In the genomic region with DNA sequence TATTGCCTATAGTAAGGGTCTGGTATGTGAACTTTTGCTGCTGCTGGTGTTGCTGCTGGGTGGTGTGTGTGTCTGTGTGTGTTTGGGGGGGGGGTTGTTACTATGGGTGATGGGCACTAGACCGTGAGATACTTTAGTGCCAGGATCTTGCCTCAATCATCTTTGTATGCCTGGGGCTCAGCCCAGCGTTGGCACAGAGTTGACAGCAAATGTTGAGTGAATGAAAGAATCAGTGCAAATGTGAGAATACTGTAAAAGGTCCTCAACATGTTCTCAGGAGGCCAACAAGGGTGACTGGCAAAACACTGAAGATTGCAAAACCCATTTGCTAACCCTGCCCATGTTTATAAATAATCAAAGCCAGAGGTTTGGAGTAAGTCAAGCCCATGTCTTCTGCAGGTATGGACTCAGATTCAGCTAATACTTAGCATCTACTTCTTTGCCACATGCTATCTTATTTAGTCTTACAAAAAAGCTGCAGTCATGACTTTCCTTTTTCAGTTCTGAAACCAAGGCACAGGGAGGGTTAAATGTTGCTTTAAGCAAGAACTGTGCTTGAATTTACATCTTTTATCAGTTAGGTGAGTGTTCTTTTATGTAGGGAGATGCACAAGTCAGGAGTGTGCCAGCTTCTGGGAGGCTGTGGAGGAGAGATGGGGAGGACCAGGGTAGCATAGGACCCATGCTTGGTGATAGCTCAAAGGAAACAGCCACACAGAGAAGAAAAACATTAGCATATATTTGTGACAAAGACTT, we compare ENCODE assay signal across 15 cellular contexts.
DNase-seq lines count a peak whose midpoint lies in the region; ATAC-seq and TF ChIP-seq lines count a peak whose summit lies in the region.
"Had no signal": no experiment of that assay in that cellular context is flagged by ENCODE, and none has a peak within 500 bp of the region (broad histone marks: within the 10 kb centered on the region; RNA-seq: fewer than 3 reads in every experiment).

No MANE protein-coding gene starts in this region.

- peak overlapping the region; percentile 30 for H3K4me3 Mint-ChIP-seq in natural killer cell treated with Interleukin-12 subunit alpha and Interleukin-12 subunit beta and Interleukin-15 and Interleukin-18, amount 100 ng/mL, for 72 hours
- no peak overlapping the region for H3K4me3 Mint-ChIP-seq in natural killer cell
- H3K4me3 Mint-ChIP-seq in stimulated activated naive CD8-positive, alpha-beta T cell treated with anti-CD3 and anti-CD28 coated beads, Interleukin-15, Interleukin-2, amounts not matched to agents 100 ng/mL and 50 ng/mL, for 24 hours = no peak overlapping the region

- TF ChIP-seq CTCF in natural killer cell (IDR thresholded peaks at IDR 0.05) = no peak
- no peak for TF ChIP-seq CTCF in coronary artery (IDR thresholded peaks at IDR 0.05)

- H3K9me3 Mint-ChIP-seq in natural killer cell treated with Interleukin-12 subunit alpha and Interleukin-12 subunit beta and Interleukin-15 and Interleukin-18, amount 100 ng/mL, for 72 hours = no peaks in the 10 kb centered on the region
- H3K9me3 Mint-ChIP-seq in natural killer cell = no peaks in the 10 kb centered on the region
- no peaks in the 10 kb centered on the region for H3K9me3 Mint-ChIP-seq in stimulated activated naive CD8-positive, alpha-beta T cell treated with anti-CD3 and anti-CD28 coated beads, Interleukin-15, Interleukin-2, amounts not matched to agents 100 ng/mL and 50 ng/mL, for 24 hours

- no peaks in the 10 kb centered on the region for H3K36me3 Mint-ChIP-seq in natural killer cell treated with Interleukin-12 subunit alpha and Interleukin-12 subunit beta and Interleukin-15 and Interleukin-18, amount 100 ng/mL, for 72 hours
- no peaks in the 10 kb centered on the region for H3K36me3 Mint-ChIP-seq in natural killer cell
- H3K36me3 Mint-ChIP-seq in stimulated activated naive CD8-positive, alpha-beta T cell treated with anti-CD3 and anti-CD28 coated beads, Interleukin-15, Interleukin-2, amounts not matched to agents 100 ng/mL and 50 ng/mL, for 24 hours (ENCODE audit: low read depth) = no peaks in the 10 kb centered on the region

- H3K27ac Mint-ChIP-seq in natural killer cell treated with Interleukin-12 subunit alpha and Interleukin-12 subunit beta and Interleukin-15 and Interleukin-18, amount 100 ng/mL, for 72 hours = peak overlapping the region in 1 of 2 donors; percentile 6
- peak overlapping the region in 1 of 2 donors; percentile 27 for H3K27ac Mint-ChIP-seq in natural killer cell
- peak overlapping the region; percentile 74 for H3K27ac Mint-ChIP-seq in stimulated activated naive CD8-positive, alpha-beta T cell treated with anti-CD3 and anti-CD28 coated beads, Interleukin-15, Interleukin-2, amounts not matched to agents 100 ng/mL and 50 ng/mL, for 24 hours

- H3K27me3 Mint-ChIP-seq in natural killer cell treated with Interleukin-12 subunit alpha and Interleukin-12 subunit beta and Interleukin-15 and Interleukin-18, amount 100 ng/mL, for 72 hours = peaks cover 26 to 30% of the 10 kb centered on the region in 2 donors
- peaks cover 25 to 43% of the 10 kb centered on the region in 2 donors for H3K27me3 Mint-ChIP-seq in natural killer cell (ENCODE audit: low read depth in 2 of 2)
- peaks cover 10% of the 10 kb centered on the region for H3K27me3 Mint-ChIP-seq in stimulated activated naive CD8-positive, alpha-beta T cell treated with anti-CD3 and anti-CD28 coated beads, Interleukin-15, Interleukin-2, amounts not matched to agents 100 ng/mL and 50 ng/mL, for 24 hours

- peak in 1 of 2 donors; percentile 53 for ATAC-seq in natural killer cell treated with Interleukin-12 subunit alpha and Interleukin-12 subunit beta and Interleukin-15 and Interleukin-18, amount 100 ng/mL, for 72 hours
- no peak for ATAC-seq in natural killer cell
- ATAC-seq in HG02678 (IDR thresholded peaks at IDR 0.05; ENCODE audit: unreplicated experiment) = peak; percentile 9
- ATAC-seq in HG03575 (IDR thresholded peaks at IDR 0.05; ENCODE audit: extremely low read depth, insufficient number of reproducible peaks, low FRiP score, unreplicated experiment) = peak; percentile 6
- ATAC-seq: body of pancreas had no signal

- no peak overlapping the region for H3K4me3 ChIP-seq in coronary artery
- H3K4me3 ChIP-seq: body of pancreas, PC-9, sigmoid colon had no signal

- intact Hi-C loops in natural killer cell (cut with micrococcal nuclease) = no loop called here

- DNase-seq in natural killer cell treated with Interleukin-12 subunit alpha and Interleukin-12 subunit beta and Interleukin-15 and Interleukin-18, amount 100 ng/mL, for 72 hours (ENCODE audit: low spot score) = no peak
- DNase-seq in natural killer cell (no peak), coronary artery (ENCODE audit: low spot score) (no peak), NCI-H2227 treated with DMSO at 0.1 percent for 48 hours (lab: John Stamatoyannopoulos, UW) (no peak)
- no peak for DNase-seq in activated CD8-positive, alpha-beta memory T cell treated with anti-CD3 and anti-CD28 coated beads for 24 hours
- DNase-seq: activated T-cell treated with anti-CD3 and anti-CD28 coated beads, Interleukin-2, amount 50 U/mL, for 1 hour; body of pancreas; EL; PC-9; sigmoid colon; T1000 had no signal

- peaks cover 34 to 38% of the 10 kb centered on the region in 2 donors for H3K4me1 Mint-ChIP-seq in natural killer cell treated with Interleukin-12 subunit alpha and Interleukin-12 subunit beta and Interleukin-15 and Interleukin-18, amount 100 ng/mL, for 72 hours (ENCODE audit: low read depth in 2 of 2)
- peaks cover 41 to 44% of the 10 kb centered on the region in 2 donors for H3K4me1 Mint-ChIP-seq in natural killer cell
- peaks cover 41% of the 10 kb centered on the region for H3K4me1 Mint-ChIP-seq in stimulated activated naive CD8-positive, alpha-beta T cell treated with anti-CD3 and anti-CD28 coated beads, Interleukin-15, Interleukin-2, amounts not matched to agents 100 ng/mL and 50 ng/mL, for 24 hours (ENCODE audit: low read depth)

- no peak overlapping the region for H3K27ac ChIP-seq in coronary artery
- H3K27ac ChIP-seq: body of pancreas, epithelial cell of prostate, PC-9, sigmoid colon had no signal

Comparison
In these comparisons a context has a peak if more than half of its experiments do, and no peak if none do; other contexts are left out.
1. ATAC-seq: peak in HG02678 (single experiment) and HG03575 (single experiment); none in natural killer cell (0 of 3).